Comparison of ENCODE assay signal across 8 cellular contexts in genomic region chr19:47176627-47177090, GRCh38. TPM values are rescaled to one million over a fixed set of nuclear protein-coding genes. Genes with fewer than 3 reads are reported as not detected.
DNase-seq lines count a peak whose midpoint lies in the region; ATAC-seq, FAIRE-seq and TF ChIP-seq lines count a peak whose summit lies in the region.

No MANE protein-coding gene starts in this region.

- in situ Hi-C loops in G401 (cut with HindIII; ENCODE audit: low sequenced_read_pairs) = no loop called here

- no peak for FAIRE-seq in GM12892 (lab: Jason Lieb, UNC)

- H3K27me3 ChIP-seq in subcutaneous abdominal adipose tissue (ENCODE audit: control insufficient read depth in 5 of 5, insufficient read depth in 4 of 5, low read length in 5 of 5) = no peaks in the 10 kb centered on the region

- H3K4me1 Mint-ChIP-seq in activated naive CD8-positive, alpha-beta T cell treated with anti-CD3 and anti-CD28 coated beads for 36 hours = peaks cover 66% of the 10 kb centered on the region

- TF ChIP-seq POLR2A in NB4 (IDR thresholded peaks at IDR 0.05; ENCODE audit: extremely low read depth, insufficient read length) (no peak), GM12892 (IDR thresholded peaks at IDR 0.05; ENCODE audit: low read depth, low read length) (no peak)

- no peak overlapping the region for H3K4me3 ChIP-seq in NB4 (ENCODE audit: low read depth, low read length)
- H3K4me3 ChIP-seq in subcutaneous abdominal adipose tissue (ENCODE audit: low read depth in 1 of 5, low read length in 5 of 5) = no peak overlapping the region

- H3K36me3 Mint-ChIP-seq in activated naive CD8-positive, alpha-beta T cell treated with anti-CD3 and anti-CD28 coated beads for 36 hours = peaks cover 67% of the 10 kb centered on the region

- DNase-seq in NB4 (ENCODE audit: low read depth) = peak; percentile 66
- DNase-seq in activated naive CD8-positive, alpha-beta T cell treated with anti-CD3 and anti-CD28 coated beads for 36 hours = peak; percentile 35
- peak; percentile 99 for DNase-seq in iris pigment epithelial cell (ENCODE audit: low read depth)
- no peak for DNase-seq in GM12892 (ENCODE audit: insufficient read length)
- DNase-seq in medulla oblongata (ENCODE audit: extremely low spot score) = no peak
- no peak for DNase-seq in G401 (ENCODE audit: low spot score)

- peak overlapping the region; percentile 69 for H3K27ac ChIP-seq in subcutaneous abdominal adipose tissue (ENCODE audit: low read depth, low read length)

- peaks cover 7 to 20% (median 15%) of the 10 kb centered on the region in 5 donors for H3K4me1 ChIP-seq in subcutaneous abdominal adipose tissue (ENCODE audit: control insufficient read depth in 5 of 5, insufficient read depth in 5 of 5, low read length in 5 of 5)

- H3K27ac Mint-ChIP-seq in activated naive CD8-positive, alpha-beta T cell treated with anti-CD3 and anti-CD28 coated beads for 36 hours = peak overlapping the region; percentile 91

- no peak for TF ChIP-seq CTCF in NB4 (IDR thresholded peaks at IDR 0.05; ENCODE audit: low read depth, low read length)

- peak overlapping the region; percentile 51 for H3K4me3 Mint-ChIP-seq in activated naive CD8-positive, alpha-beta T cell treated with anti-CD3 and anti-CD28 coated beads for 36 hours

- peaks cover 6 to 26% (median 15%) of the 10 kb centered on the region in 5 donors for H3K36me3 ChIP-seq in subcutaneous abdominal adipose tissue (ENCODE audit: control insufficient read depth in 5 of 5, insufficient read depth in 5 of 5, low read length in 5 of 5)

- H3K9me3 Mint-ChIP-seq in activated naive CD8-positive, alpha-beta T cell treated with anti-CD3 and anti-CD28 coated beads for 36 hours = no peaks in the 10 kb centered on the region

- no peak for ATAC-seq in HG03571 (IDR thresholded peaks at IDR 0.05; ENCODE audit: unreplicated experiment)

- no peak overlapping the region for H3K9ac ChIP-seq in subcutaneous abdominal adipose tissue (ENCODE audit: low read length in 5 of 5)

- no peaks in the 10 kb centered on the region for H3K27me3 Mint-ChIP-seq in activated naive CD8-positive, alpha-beta T cell treated with anti-CD3 and anti-CD28 coated beads for 36 hours

- H3K9me3 ChIP-seq in subcutaneous abdominal adipose tissue (ENCODE audit: control insufficient read depth in 5 of 5, low read length in 5 of 5) = no peaks in the 10 kb centered on the region

RNA-seq across cellular contexts. Expression of gene SAE1, which starts 46.0 kb away (rescaled TPM):
- total RNA-seq in activated naive CD8-positive, alpha-beta T cell treated with anti-CD3 and anti-CD28 coated beads for 36 hours = 100 to 1,000 TPM; 141 to 149 TPM
- 109 TPM for polyA plus RNA-seq in GM12892 (2012; ENCODE audit: missing spikeins)
- 603 and 649 TPM in 2 replicates for total RNA-seq in G401 (2014; rRNA removed; shearing (Covaris generic))

RNA-seq across cellular contexts. Expression of gene BBC3, which starts 54.3 kb away (rescaled TPM):
- 10 to 100 TPM; 12.5 to 13.3 TPM for total RNA-seq in activated naive CD8-positive, alpha-beta T cell treated with anti-CD3 and anti-CD28 coated beads for 36 hours
- 6.5 TPM for polyA plus RNA-seq in GM12892 (2012; ENCODE audit: missing spikeins)
- total RNA-seq in G401 (2014; rRNA removed; shearing (Covaris generic)) = 38.6 and 66.3 TPM in 2 replicates

Comparison
In these comparisons a context has a peak if more than half of its experiments do, and no peak if none do; other contexts are left out.
1. DNase-seq: peak in NB4 (single experiment), activated naive CD8-positive, alpha-beta T cell treated with anti-CD3 and anti-CD28 coated beads for 36 hours (single experiment) and iris pigment epithelial cell (single experiment); none in GM12892 (single experiment), medulla oblongata (single experiment) and G401 (single experiment).